In genomic region chr11:47551086-47551485, GRCh38 we compare ENCODE assay signal across 8 cellular contexts. TPM values are rescaled to one million over a fixed set of nuclear protein-coding genes. Genes with fewer than 3 reads are reported as not detected.
DNase-seq lines count a peak whose midpoint lies in the region; ATAC-seq, FAIRE-seq and TF ChIP-seq lines count a peak whose summit lies in the region.

No MANE protein-coding gene starts in this region.

- no peak overlapping the region for H2BK5ac ChIP-seq in H1 (ENCODE audit: low read depth, low read length)

- TF ChIP-seq POLR2A in H1 (IDR thresholded peaks at IDR 0.05; ENCODE audit: control extremely low read depth in 1 of 2, low read depth in 2 of 2, low read length in 2 of 2): no peak

- no peak overlapping the region for H3K56ac ChIP-seq in H1 (replicated peaks; ENCODE audit: insufficient read length, low read depth, low read length)

- no peak overlapping the region for H3K23ac ChIP-seq in H1 (ENCODE audit: insufficient read length)

- H3K4me3 Mint-ChIP-seq in osteocyte (ENCODE audit: unreplicated experiment): peak overlapping the region; percentile 98

- H4K91ac ChIP-seq in H1 (replicated peaks; ENCODE audit: insufficient read length, low read length): no peak overlapping the region

- no peaks in the 10 kb centered on the region for H3K27me3 ChIP-seq in Panc1 (ENCODE audit: control insufficient read depth, insufficient read depth, low read length)
- H3K27me3 ChIP-seq in H1 (replicated peaks in 1 of 4; ENCODE audit: control insufficient read depth in 3 of 4, extremely low read depth in 1 of 4, insufficient read depth in 3 of 4, low read length in 3 of 4): no peaks in the 10 kb centered on the region

- H3K79me1 ChIP-seq in H1 (ENCODE audit: low read depth, low read length): no peaks in the 10 kb centered on the region

- intact Hi-C loops in Panc1 (cut with micrococcal nuclease; ENCODE audit: unreplicated experiment): no loop called here

- H3K27ac ChIP-seq in Panc1 (ENCODE audit: low read length): peak overlapping the region; percentile 98
- no peak overlapping the region for H3K27ac ChIP-seq in H1 (ENCODE audit: low read depth, low read length)

- H3K27ac Mint-ChIP-seq in osteocyte (ENCODE audit: unreplicated experiment): peak overlapping the region; percentile 95

- no peak for ATAC-seq in Panc1

- H4K8ac ChIP-seq in H1 (ENCODE audit: extremely low read depth, insufficient read depth, low read length): no peak overlapping the region

- H3K9ac ChIP-seq in H1 (replicated peaks in 1 of 4; ENCODE audit: extremely low read depth in 1 of 4, low read depth in 3 of 4, low read length in 3 of 4): no peak overlapping the region

- DNase-seq in A172 (ENCODE audit: low spot score) (peak; percentile 36), GM12864 (ENCODE audit: low read depth) (peak; percentile 29), Panc1 (ENCODE audit: low read depth, low spot score) (peak; percentile 25), H1 (ENCODE audit: low read depth in 1 of 2, low spot score in 2 of 2) (no peak), osteocyte (ENCODE audit: extremely low spot score, unreplicated experiment) (no peak), UCSD-AML1 (lab: John Stamatoyannopoulos, UW; ENCODE audit: unreplicated experiment) (no peak), NCI-H1436 treated with DMSO at 0.1 percent for 48 hours (lab: John Stamatoyannopoulos, UW) (no peak), hepatic stellate cell (ENCODE audit: low spot score) (no peak)

- FAIRE-seq in H1 (lab: Jason Lieb, UNC): peak; percentile 13

- TF ChIP-seq EP300 in H1 (IDR thresholded peaks at IDR 0.05; ENCODE audit: borderline replicate concordance in 1 of 2, low read depth in 2 of 2, low read length in 2 of 2): no peak

- peaks cover 49 to 66% of the 10 kb centered on the region in 2 experiments for H3K79me2 ChIP-seq in H1 (ENCODE audit: control insufficient read depth in 1 of 2, insufficient read depth in 2 of 2, low read length in 2 of 2)

- H2AK5ac ChIP-seq in H1 (ENCODE audit: low read depth, low read length): no peak overlapping the region

- no peaks in the 10 kb centered on the region for H3K9me3 Mint-ChIP-seq in osteocyte (ENCODE audit: unreplicated experiment)

- peaks cover 5% of the 10 kb centered on the region for H3K36me3 Mint-ChIP-seq in osteocyte (ENCODE audit: unreplicated experiment)

- no peak overlapping the region for H2BK12ac ChIP-seq in H1 (ENCODE audit: low read depth, low read length)

- no peaks in the 10 kb centered on the region for H3K27me3 Mint-ChIP-seq in osteocyte (ENCODE audit: unreplicated experiment)

- no peak overlapping the region for H2AFZ ChIP-seq in H1 (ENCODE audit: low read length)

- H3K18ac ChIP-seq in H1 (ENCODE audit: extremely low read depth, low read length): no peak overlapping the region

- no peak overlapping the region for H2BK15ac ChIP-seq in H1 (ENCODE audit: low read length)

- no peak overlapping the region for H3K14ac ChIP-seq in H1 (ENCODE audit: insufficient read length)

- no peak overlapping the region for H4K5ac ChIP-seq in H1 (ENCODE audit: insufficient read length, low read depth, low read length)

- in situ Hi-C loops in Panc1 (cut with HindIII; ENCODE audit: low pct_unique_long_range_greater_than_20kb, low sequenced_read_pairs): no loop called here

- peak; percentile 67 for TF ChIP-seq CTCF in GM12864 (IDR thresholded peaks at IDR 0.05; ENCODE audit: low read depth, low read length, missing control alignments)
- no peak for TF ChIP-seq CTCF in Panc1 (IDR thresholded peaks at IDR 0.05)
- TF ChIP-seq CTCF in H1 (IDR thresholded peaks at IDR 0.05; ENCODE audit: control extremely low read depth in 1 of 3, insufficient read depth in 1 of 3, low read depth in 1 of 3, low read length in 3 of 3): peak in 2 of 3 experiments; percentile 33 to 53; a peak in 3 of 4 replicates
- peak; percentile 44 for TF ChIP-seq CTCF in osteocyte (IDR thresholded peaks at IDR 0.05)

- no TSS peak for BruUV-seq in Panc1 (replicated peaks; lab: Mats Ljungman, UMichigan)

- no peak overlapping the region for H2BK120ac ChIP-seq in H1 (replicated peaks; ENCODE audit: low read depth, low read length)

- H3K36me3 ChIP-seq in Panc1 (ENCODE audit: control insufficient read depth, insufficient read depth, low read length) (peaks cover 15% of the 10 kb centered on the region), H1 (ENCODE audit: control insufficient read depth in 2 of 4, insufficient read depth in 4 of 4, low read length in 3 of 4) (peaks cover 0 to 6% (median 0%) of the 10 kb centered on the region in 4 experiments; a peak in 1 of 8 replicates)

- POLR2A ChIA-PET in Panc1 (lab: Charles Lee) (interaction anchor here (0.7 to 1.2 kb wide), 3 partner anchors 18 to 1617 kb away, joined by 6 to 13 read pairs (median 11); partner anchors contain the start of genes KBTBD4 and NDUFS3), H1 (lab: Charles Lee; ENCODE audit: partially characterized antibody) (interaction anchor here (0.6 to 5.0 kb wide), 10 partner anchors 11 to 70 kb away, joined by 3 to 65 read pairs (median 10); partner anchors contain the start of genes KBTBD4, NDUFS3 and PTPMT1)

- TF ChIP-seq RAD21 in H1 (IDR thresholded peaks at IDR 0.05 in 1 of 2, conservative IDR thresholded peaks at IDR 0.05 in 1 of 2; ENCODE audit: low read depth in 2 of 2, low read length in 2 of 2): peak; percentile 11 to 37; a peak in 2 of 4 replicates

- peak overlapping the region; percentile 73 to 85 for H3K4me2 ChIP-seq in H1 (ENCODE audit: insufficient read depth in 1 of 2, low read depth in 2 of 2, low read length in 2 of 2)

- H3K4ac ChIP-seq in H1 (replicated peaks; ENCODE audit: insufficient read length, low read depth, low read length): no peak overlapping the region

- H3K4me3 ChIP-seq in GM12864 (ENCODE audit: low read depth, low read length) (peak overlapping the region; percentile 96), Panc1 (ENCODE audit: low read depth in 2 of 2, low read length in 2 of 2) (peak overlapping the region; percentile 75 to 97), H1 (ENCODE audit: extremely low read depth in 1 of 4, insufficient read depth in 2 of 4, low read depth in 3 of 4, low read length in 4 of 4) (peak overlapping the region in 2 of 4 experiments; percentile 83 to 96; a peak in 3 of 8 replicates)

- no peak overlapping the region for H2BK20ac ChIP-seq in H1 (ENCODE audit: low read length)

- peaks cover 24% of the 10 kb centered on the region for H3K4me1 Mint-ChIP-seq in osteocyte (ENCODE audit: unreplicated experiment)

- CTCF ChIA-PET in Panc1 (lab: Charles Lee): interaction anchor here (0.7 to 1.0 kb wide), 2 partner anchors 11 to 42 kb away, joined by 3 read pairs; no protein-coding TSS in a partner anchor
- CTCF ChIA-PET in H1 (lab: Charles Lee; ENCODE audit: partially characterized antibody): interaction anchor here (1.0 to 2.3 kb wide), 8 partner anchors 11 to 66 kb away, joined by 3 to 25 read pairs (median 6); no protein-coding TSS in a partner anchor

- peaks cover 3% of the 10 kb centered on the region; the same call in 1 of the 2 replicates for H3K23me2 ChIP-seq in H1 (ENCODE audit: low read depth, low read length)

- H4K20me1 ChIP-seq in H1 (replicated peaks in 1 of 2; ENCODE audit: control insufficient read depth in 1 of 2, insufficient read depth in 2 of 2, low read length in 2 of 2): peaks cover 13 to 19% of the 10 kb centered on the region in 2 experiments

- H3K9me3 ChIP-seq in Panc1 (ENCODE audit: control insufficient read depth, insufficient read depth, low read depth, low read length): no peaks in the 10 kb centered on the region
- H3K9me3 ChIP-seq in H1 (ENCODE audit: insufficient read depth in 2 of 2, low read depth in 1 of 2, low read length in 1 of 2): no peaks in the 10 kb centered on the region

- peaks cover 19% of the 10 kb centered on the region for H3K4me1 ChIP-seq in Panc1 (ENCODE audit: control insufficient read depth, insufficient read depth, low read length)
- H3K4me1 ChIP-seq in H1 (replicated peaks in 1 of 4; ENCODE audit: control insufficient read depth in 3 of 4, insufficient read depth in 4 of 4, low read length in 3 of 4): peaks cover 0 to 2% (median 0%) of the 10 kb centered on the region in 4 experiments; a peak in 1 of 7 replicates

RNA-seq across cellular contexts. Expression of gene CELF1, which starts 1.8 kb away (rescaled TPM):
- total RNA-seq in A172 (2014; rRNA removed; shearing (Covaris generic)): 94.7 and 115 TPM in 2 replicates
- total RNA-seq in Panc1 (2021; ENCODE audit: unreplicated experiment) (160 TPM), osteocyte (88.6 and 100 TPM in 2 replicates)
- polyA plus RNA-seq in Panc1 (2012; ENCODE audit: insufficient read length): 42.5 TPM
- 194 and 197 TPM in 2 replicates for total RNA-seq in H1 (2021; fragmentation: NEBNext Ultra II Directional; extraction: Animal tissue kit (Norgen Biotek cat#: 25700))
- 114 and 131 TPM in 2 replicates for polyA plus RNA-seq in H1 (2011; rRNA removed)
- polyA plus RNA-seq in H1 (2011; cell fraction: cytosol; rRNA removed): 135 TPM
- polyA plus RNA-seq in H1 (2011; cell fraction: nucleus; rRNA removed): 213 TPM
- 82.0 to 123 TPM (median 102 TPM) in 4 replicates for polyA plus RNA-seq in H1 (2012, experiment 1 of 2)
- polyA plus RNA-seq in H1 (2012, experiment 2 of 2): 25.4 TPM
- 111 TPM for polyA plus RNA-seq in H1 (2013, experiment 1 of 2)
- 108 TPM for polyA plus RNA-seq in H1 (2013, experiment 2 of 2)
- polyA minus RNA-seq in H1 (2011; rRNA and poly(A)+ RNA removed): 334 and 403 TPM in 2 replicates
- 111 TPM for polyA minus RNA-seq in H1 (2011; cell fraction: cytosol; rRNA and poly(A)+ RNA removed)
- 192 TPM for polyA minus RNA-seq in H1 (2011; cell fraction: nucleus; rRNA and poly(A)+ RNA removed)

RNA-seq across cellular contexts. Expression of gene PTPMT1, which starts 14.3 kb away (rescaled TPM):
- total RNA-seq in A172 (2014; rRNA removed; shearing (Covaris generic)): 225 and 253 TPM in 2 replicates
- 81.0 TPM for total RNA-seq in Panc1 (2021; ENCODE audit: unreplicated experiment)
- 118 TPM for polyA plus RNA-seq in Panc1 (2012; ENCODE audit: insufficient read length)
- 44.8 and 48.4 TPM in 2 replicates for total RNA-seq in H1 (2021; fragmentation: NEBNext Ultra II Directional; extraction: Animal tissue kit (Norgen Biotek cat#: 25700))
- polyA plus RNA-seq in H1 (2011; rRNA removed): 105 TPM in 2 replicates
- 108 TPM for polyA plus RNA-seq in H1 (2011; cell fraction: cytosol; rRNA removed)
- 64.6 TPM for polyA plus RNA-seq in H1 (2011; cell fraction: nucleus; rRNA removed)
- 52.6 to 82.7 TPM (median 70.7 TPM) in 4 replicates for polyA plus RNA-seq in H1 (2012, experiment 1 of 2)
- 54.0 TPM for polyA plus RNA-seq in H1 (2012, experiment 2 of 2)
- polyA plus RNA-seq in H1 (2013, experiment 1 of 2): 58.8 TPM
- polyA plus RNA-seq in H1 (2013, experiment 2 of 2): 68.4 TPM
- polyA minus RNA-seq in H1 (2011; rRNA and poly(A)+ RNA removed): 30.8 TPM in 2 replicates
- 26.8 TPM for polyA minus RNA-seq in H1 (2011; cell fraction: cytosol; rRNA and poly(A)+ RNA removed)
- 32.4 TPM for polyA minus RNA-seq in H1 (2011; cell fraction: nucleus; rRNA and poly(A)+ RNA removed)
- total RNA-seq in osteocyte: 49.3 and 50.3 TPM in 2 replicates

RNA-seq across cellular contexts. Expression of gene KBTBD4, which starts 27.7 kb away (rescaled TPM):
- total RNA-seq in A172 (2014; rRNA removed; shearing (Covaris generic)): 44.7 and 60.4 TPM in 2 replicates
- total RNA-seq in Panc1 (2021; ENCODE audit: unreplicated experiment) (23.2 TPM), osteocyte (19.7 and 19.8 TPM in 2 replicates)
- polyA plus RNA-seq in Panc1 (2012; ENCODE audit: insufficient read length): 24.7 TPM
- 12.0 and 14.0 TPM in 2 replicates for total RNA-seq in H1 (2021; fragmentation: NEBNext Ultra II Directional; extraction: Animal tissue kit (Norgen Biotek cat#: 25700))
- 15.8 and 19.5 TPM in 2 replicates for polyA plus RNA-seq in H1 (2011; rRNA removed)
- 16.5 TPM for polyA plus RNA-seq in H1 (2011; cell fraction: cytosol; rRNA removed)
- polyA plus RNA-seq in H1 (2011; cell fraction: nucleus; rRNA removed): 13.0 TPM
- polyA plus RNA-seq in H1 (2012, experiment 1 of 2): 17.3 to 20.9 TPM (median 18.4 TPM) in 4 replicates
- 16.9 TPM for polyA plus RNA-seq in H1 (2012, experiment 2 of 2)
- 6.7 TPM for polyA plus RNA-seq in H1 (2013, experiment 1 of 2)
- 6.3 TPM for polyA plus RNA-seq in H1 (2013, experiment 2 of 2)
- polyA minus RNA-seq in H1 (2011; rRNA and poly(A)+ RNA removed): 31.4 and 31.8 TPM in 2 replicates
- 9.2 TPM for polyA minus RNA-seq in H1 (2011; cell fraction: cytosol; rRNA and poly(A)+ RNA removed)
- 11.4 TPM for polyA minus RNA-seq in H1 (2011; cell fraction: nucleus; rRNA and poly(A)+ RNA removed)

RNA-seq across cellular contexts. Expression of gene NDUFS3, which starts 27.8 kb away (rescaled TPM):
- total RNA-seq in A172 (2014; rRNA removed; shearing (Covaris generic)): 152 and 165 TPM in 2 replicates
- total RNA-seq in Panc1 (2021; ENCODE audit: unreplicated experiment): 135 TPM
- polyA plus RNA-seq in Panc1 (2012; ENCODE audit: insufficient read length): 135 TPM
- 135 and 136 TPM in 2 replicates for total RNA-seq in H1 (2021; fragmentation: NEBNext Ultra II Directional; extraction: Animal tissue kit (Norgen Biotek cat#: 25700))
- 201 and 241 TPM in 2 replicates for polyA plus RNA-seq in H1 (2011; rRNA removed)
- polyA plus RNA-seq in H1 (2011; cell fraction: cytosol; rRNA removed): 379 TPM
- 109 TPM for polyA plus RNA-seq in H1 (2011; cell fraction: nucleus; rRNA removed)
- 129 to 161 TPM (median 145 TPM) in 4 replicates for polyA plus RNA-seq in H1 (2012, experiment 1 of 2)
- 125 TPM for polyA plus RNA-seq in H1 (2012, experiment 2 of 2)
- polyA plus RNA-seq in H1 (2013, experiment 1 of 2): 112 TPM
- 113 TPM for polyA plus RNA-seq in H1 (2013, experiment 2 of 2)
- polyA minus RNA-seq in H1 (2011; rRNA and poly(A)+ RNA removed): 133 and 176 TPM in 2 replicates
- 34.5 TPM for polyA minus RNA-seq in H1 (2011; cell fraction: cytosol; rRNA and poly(A)+ RNA removed)
- 58.6 TPM for polyA minus RNA-seq in H1 (2011; cell fraction: nucleus; rRNA and poly(A)+ RNA removed)
- 102 and 105 TPM in 2 replicates for total RNA-seq in osteocyte

RNA-seq across cellular contexts. Expression of gene FAM180B, which starts 35.4 kb away (rescaled TPM):
- not detected in 2 replicates for total RNA-seq in A172 (2014; rRNA removed; shearing (Covaris generic))
- total RNA-seq in Panc1 (2021; ENCODE audit: unreplicated experiment) (not detected), osteocyte (0.32 and 0.52 TPM in 2 replicates)
- polyA plus RNA-seq in Panc1 (2012; ENCODE audit: insufficient read length): not detected
- not detected in 2 replicates for total RNA-seq in H1 (2021; fragmentation: NEBNext Ultra II Directional; extraction: Animal tissue kit (Norgen Biotek cat#: 25700))
- polyA plus RNA-seq in H1 (2011; rRNA removed): 0.09 TPM in 1 of 2 replicates, not detected in the other
- 0.05 TPM for polyA plus RNA-seq in H1 (2011; cell fraction: cytosol; rRNA removed)
- polyA plus RNA-seq in H1 (2011; cell fraction: nucleus; rRNA removed): 0.19 TPM
- 0.15 to 0.25 TPM in 2 of 4 replicates, not detected in the others for polyA plus RNA-seq in H1 (2012, experiment 1 of 2)
- polyA plus RNA-seq in H1 (2012, experiment 2 of 2): not detected
- polyA plus RNA-seq in H1 (2013, experiment 1 of 2): 0.04 TPM
- 0.04 TPM for polyA plus RNA-seq in H1 (2013, experiment 2 of 2)
- 0.22 TPM in 1 of 2 replicates, not detected in the other for polyA minus RNA-seq in H1 (2011; rRNA and poly(A)+ RNA removed)
- polyA minus RNA-seq in H1 (2011; cell fraction: cytosol; rRNA and poly(A)+ RNA removed): not detected
- polyA minus RNA-seq in H1 (2011; cell fraction: nucleus; rRNA and poly(A)+ RNA removed): not detected

Comparison
In these comparisons a context has a peak if more than half of its experiments do, and no peak if none do; other contexts are left out.
1. DNase-seq: peak in A172 (single experiment), GM12864 (single experiment) and Panc1 (single experiment); none in H1 (0 of 2), osteocyte (single experiment), UCSD-AML1 (single experiment), NCI-H1436 treated with DMSO at 0.1 percent for 48 hours (single experiment) and hepatic stellate cell (single experiment).